19 cellular contexts compared by ENCODE assay signal in the genomic region with DNA sequence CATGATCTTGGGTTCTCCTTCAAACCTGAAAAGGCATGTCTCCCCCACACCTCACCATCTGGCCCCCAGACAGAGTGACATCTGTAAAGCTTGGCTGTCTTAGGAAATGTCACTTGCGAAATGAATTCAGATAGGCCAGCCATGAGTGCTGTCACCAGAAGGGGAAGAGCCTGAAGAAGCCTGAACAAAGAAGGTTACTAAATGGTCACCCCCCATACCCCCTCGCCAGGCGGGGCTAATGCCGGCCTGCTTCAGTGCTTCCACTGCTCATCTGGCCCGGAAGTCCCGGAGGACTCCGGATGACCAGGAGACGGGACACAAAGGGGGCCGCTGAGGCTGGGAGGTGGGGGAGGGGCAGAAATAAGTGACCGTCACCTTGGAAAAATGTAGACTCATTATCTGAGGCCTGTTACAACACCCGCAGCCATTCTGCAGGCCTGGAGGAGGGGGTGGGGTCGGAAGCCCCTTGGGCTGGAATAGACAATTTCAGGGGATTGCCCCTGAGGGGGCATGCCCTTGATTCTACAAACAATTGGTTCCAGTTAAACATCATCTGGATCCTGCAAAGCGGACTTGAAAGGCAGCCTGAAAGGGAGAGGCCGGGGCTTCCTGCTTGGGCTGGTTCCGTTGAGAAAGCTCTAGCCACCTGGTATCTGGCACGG. TPM values are rescaled to one million over a fixed set of nuclear protein-coding genes. Genes with fewer than 3 reads are reported as not detected.
DNase-seq lines count a peak whose midpoint lies in the region; ATAC-seq and TF ChIP-seq lines count a peak whose summit lies in the region.
"Had no signal": no experiment of that assay in that cellular context is flagged by ENCODE, and none has a peak within 500 bp of the region (broad histone marks: within the 10 kb centered on the region; RNA-seq: fewer than 3 reads in every experiment).

No MANE protein-coding gene starts in this region.

- DNase-seq in GM23338 (ENCODE audit: low spot score): no peak
- DNase-seq in NOMO-1 treated with dmso at 0.1 percent for 144 hours (lab: John Stamatoyannopoulos, UW; ENCODE audit: unreplicated experiment): peak; percentile 45
- DNase-seq in fibroblast of villous mesenchyme (ENCODE audit: low read depth): peak; percentile 12
- DNase-seq in osteoblast (ENCODE audit: insufficient read length, low spot score, missing footprints): peak; percentile 60
- no peak for DNase-seq in AG20443 (ENCODE audit: low spot score)
- no peak for DNase-seq in stimulated activated naive CD4-positive, alpha-beta T cell treated with Interleukin-2 at 50 U/mL for 16 hours (lab: John Stamatoyannopoulos, UW)
- DNase-seq in MM.1S: no peak
- DNase-seq: activated CD4-positive, alpha-beta T cell treated with anti-CD3 and anti-CD28 coated beads, Interleukin-2, amount 50 U/mL, for 1 hour; activated naive CD4-positive, alpha-beta T cell treated with Interleukin-2 at 50 U/mL for 16 hours; Caco-2; mesenchymal stem cell; NCI-H1092 treated with DMSO at 0.1 percent for 48 hours; NCI-H748 treated with DMSO at 0.1 percent for 48 hours; nucleus accumbens; uterus had no signal

- no peaks in the 10 kb centered on the region for H3K9me3 ChIP-seq in osteoblast (ENCODE audit: low read depth, low read length)
- H3K9me3 ChIP-seq in MM.1S (replicated peaks; ENCODE audit: insufficient read depth, low read length): no peaks in the 10 kb centered on the region
- H3K9me3 ChIP-seq: ascending aorta, Caco-2, uterus had no signal

- no peak overlapping the region for H3K9ac ChIP-seq in MM.1S (ENCODE audit: low read length)

- H3K27ac ChIP-seq in GM23338 (ENCODE audit: low read depth) (no peak overlapping the region), osteoblast (ENCODE audit: low read depth, low read length) (no peak overlapping the region), MM.1S (ENCODE audit: low read length) (no peak overlapping the region)
- H3K27ac ChIP-seq: ascending aorta, hepatocyte, uterus had no signal

- peaks cover 18% of the 10 kb centered on the region for H3K27me3 Mint-ChIP-seq in GM23338 (ENCODE audit: insufficient read depth, low read depth, poor library complexity)

- H3F3A ChIP-seq in GM23338 (replicated peaks; ENCODE audit: low read depth) (0 out of 2 replicates have a peak, but pooled peaks cover 5% of the 10 kb centered on the region), MM.1S (ENCODE audit: insufficient read depth, low read length) (peaks cover 23% of the 10 kb centered on the region)

- peak overlapping the region; percentile 75; the same call in 1 of the 2 replicates for H3K27ac Mint-ChIP-seq in GM23338

- H3K4me3 Mint-ChIP-seq in GM23338: no peak overlapping the region

- H3K4me1 ChIP-seq in GM23338 (ENCODE audit: insufficient read depth): no peaks in the 10 kb centered on the region
- no peaks in the 10 kb centered on the region for H3K4me1 ChIP-seq in osteoblast (ENCODE audit: insufficient read depth, low read length)
- H3K4me1 ChIP-seq in MM.1S (ENCODE audit: low read length): peaks cover 23% of the 10 kb centered on the region
- H3K4me1 ChIP-seq: ascending aorta, Caco-2, uterus had no signal

- ATAC-seq in GM23338 (no peak), GM19397 (IDR thresholded peaks at IDR 0.05; ENCODE audit: unreplicated experiment) (no peak)
- ATAC-seq: HCT116 had no signal

- H3K4me2 ChIP-seq in GM23338: no peak overlapping the region
- H3K4me2 ChIP-seq in osteoblast (ENCODE audit: insufficient read depth, low read length): no peak overlapping the region
- H3K4me2 ChIP-seq in MM.1S (ENCODE audit: low read depth, low read length): no peak overlapping the region
- H3K4me2 ChIP-seq: hepatocyte had no signal

- H3K36me3 ChIP-seq in GM23338 (ENCODE audit: insufficient read depth) (peaks cover 21% of the 10 kb centered on the region), osteoblast (ENCODE audit: insufficient read depth, low read length) (peaks cover 57% of the 10 kb centered on the region), MM.1S (replicated peaks; ENCODE audit: insufficient read depth, low read length) (peaks cover 16% of the 10 kb centered on the region; the same call in 1 of the 2 replicates)
- H3K36me3 ChIP-seq: uterus had no signal

- H3K4me3 ChIP-seq in GM23338 (no peak overlapping the region), fibroblast of villous mesenchyme (ENCODE audit: low read depth, low read length) (no peak overlapping the region), osteoblast (ENCODE audit: insufficient read depth, low read length) (no peak overlapping the region), MM.1S (ENCODE audit: low read length) (no peak overlapping the region)
- H3K4me3 ChIP-seq: ascending aorta, hepatocyte, uterus had no signal

- peaks cover 3% of the 10 kb centered on the region; the same call in 1 of the 3 replicates for H3K4me1 Mint-ChIP-seq in GM23338

- H3K9me3 Mint-ChIP-seq in GM23338: no peaks in the 10 kb centered on the region; the same call in 2 of the 3 replicates

- H4K20me1 ChIP-seq in GM23338 (replicated peaks; ENCODE audit: insufficient read depth): peaks cover 5% of the 10 kb centered on the region; the same call in 1 of the 2 replicates
- H4K20me1 ChIP-seq in osteoblast (ENCODE audit: insufficient read depth, low read length): no peaks in the 10 kb centered on the region
- H4K20me1 ChIP-seq in MM.1S (ENCODE audit: insufficient read depth, low read length): 0 out of 2 replicates have a peak, but pooled peaks cover 7% of the 10 kb centered on the region

- TF ChIP-seq CTCF in GM23338 (conservative IDR thresholded peaks at IDR 0.05; ENCODE audit: low read depth in 2 of 2) (no peak), fibroblast of villous mesenchyme (IDR thresholded peaks at IDR 0.05; ENCODE audit: insufficient read depth, low read depth, low read length) (no peak), osteoblast (IDR thresholded peaks at IDR 0.05; ENCODE audit: extremely low read depth, low read depth, low read length) (no peak), MM.1S (IDR thresholded peaks at IDR 0.05; ENCODE audit: low read length) (no peak)

- H3K79me2 ChIP-seq in GM23338 (replicated peaks; ENCODE audit: insufficient read depth) (no peaks in the 10 kb centered on the region), osteoblast (ENCODE audit: insufficient read depth, low read length) (no peaks in the 10 kb centered on the region), MM.1S (ENCODE audit: low read length) (no peaks in the 10 kb centered on the region)
- H3K79me2 ChIP-seq: hepatocyte had no signal

- peaks cover 61% of the 10 kb centered on the region for H3K36me3 Mint-ChIP-seq in GM23338 (ENCODE audit: low read depth)

- H3K9me2 ChIP-seq in GM23338 (ENCODE audit: insufficient read depth) (no peaks in the 10 kb centered on the region), MM.1S (replicated peaks; ENCODE audit: insufficient read depth, low read length) (no peaks in the 10 kb centered on the region)

- H3K27me3 ChIP-seq in GM23338 (ENCODE audit: insufficient read depth) (no peaks in the 10 kb centered on the region), osteoblast (ENCODE audit: insufficient read depth, low read length) (no peaks in the 10 kb centered on the region), MM.1S (replicated peaks; ENCODE audit: insufficient read depth, low read length) (no peaks in the 10 kb centered on the region)
- H3K27me3 ChIP-seq: ascending aorta, hepatocyte, uterus had no signal

- H2AFZ ChIP-seq in GM23338 (no peak overlapping the region), osteoblast (ENCODE audit: low read length) (no peak overlapping the region), MM.1S (ENCODE audit: low read length) (no peak overlapping the region)
- H2AFZ ChIP-seq: hepatocyte had no signal

TF ChIP-seq in GM23338, 12 proteins besides CTCF, POLR2A, EP300 and RAD21 (continues in another document):
- TF ChIP-seq EZH2 (IDR thresholded peaks at IDR 0.05; ENCODE audit: low read depth, unreplicated experiment) (no peak), POLR2AphosphoS5 (IDR thresholded peaks at IDR 0.05; ENCODE audit: low read depth) (no peak), EZH2phosphoT487 (IDR thresholded peaks at IDR 0.05; ENCODE audit: unreplicated experiment) (no peak), STAT1 (IDR thresholded peaks at IDR 0.05; ENCODE audit: unreplicated experiment) (no peak)
- TF ChIP-seq, protein P1, sequence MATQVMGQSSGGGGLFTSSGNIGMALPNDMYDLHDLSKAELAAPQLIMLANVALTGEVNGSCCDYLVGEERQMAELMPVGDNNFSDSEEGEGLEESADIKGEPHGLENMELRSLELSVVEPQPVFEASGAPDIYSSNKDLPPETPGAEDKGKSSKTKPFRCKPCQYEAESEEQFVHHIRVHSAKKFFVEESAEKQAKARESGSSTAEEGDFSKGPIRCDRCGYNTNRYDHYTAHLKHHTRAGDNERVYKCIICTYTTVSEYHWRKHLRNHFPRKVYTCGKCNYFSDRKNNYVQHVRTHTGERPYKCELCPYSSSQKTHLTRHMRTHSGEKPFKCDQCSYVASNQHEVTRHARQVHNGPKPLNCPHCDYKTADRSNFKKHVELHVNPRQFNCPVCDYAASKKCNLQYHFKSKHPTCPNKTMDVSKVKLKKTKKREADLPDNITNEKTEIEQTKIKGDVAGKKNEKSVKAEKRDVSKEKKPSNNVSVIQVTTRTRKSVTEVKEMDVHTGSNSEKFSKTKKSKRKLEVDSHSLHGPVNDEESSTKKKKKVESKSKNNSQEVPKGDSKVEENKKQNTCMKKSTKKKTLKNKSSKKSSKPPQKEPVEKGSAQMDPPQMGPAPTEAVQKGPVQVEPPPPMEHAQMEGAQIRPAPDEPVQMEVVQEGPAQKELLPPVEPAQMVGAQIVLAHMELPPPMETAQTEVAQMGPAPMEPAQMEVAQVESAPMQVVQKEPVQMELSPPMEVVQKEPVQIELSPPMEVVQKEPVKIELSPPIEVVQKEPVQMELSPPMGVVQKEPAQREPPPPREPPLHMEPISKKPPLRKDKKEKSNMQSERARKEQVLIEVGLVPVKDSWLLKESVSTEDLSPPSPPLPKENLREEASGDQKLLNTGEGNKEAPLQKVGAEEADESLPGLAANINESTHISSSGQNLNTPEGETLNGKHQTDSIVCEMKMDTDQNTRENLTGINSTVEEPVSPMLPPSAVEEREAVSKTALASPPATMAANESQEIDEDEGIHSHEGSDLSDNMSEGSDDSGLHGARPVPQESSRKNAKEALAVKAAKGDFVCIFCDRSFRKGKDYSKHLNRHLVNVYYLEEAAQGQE (IDR thresholded peaks at IDR 0.05; ENCODE audit: unreplicated experiment): no peak
- TF ChIP-seq, protein P2, sequence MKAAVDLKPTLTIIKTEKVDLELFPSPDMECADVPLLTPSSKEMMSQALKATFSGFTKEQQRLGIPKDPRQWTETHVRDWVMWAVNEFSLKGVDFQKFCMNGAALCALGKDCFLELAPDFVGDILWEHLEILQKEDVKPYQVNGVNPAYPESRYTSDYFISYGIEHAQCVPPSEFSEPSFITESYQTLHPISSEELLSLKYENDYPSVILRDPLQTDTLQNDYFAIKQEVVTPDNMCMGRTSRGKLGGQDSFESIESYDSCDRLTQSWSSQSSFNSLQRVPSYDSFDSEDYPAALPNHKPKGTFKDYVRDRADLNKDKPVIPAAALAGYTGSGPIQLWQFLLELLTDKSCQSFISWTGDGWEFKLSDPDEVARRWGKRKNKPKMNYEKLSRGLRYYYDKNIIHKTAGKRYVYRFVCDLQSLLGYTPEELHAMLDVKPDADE (IDR thresholded peaks at IDR 0.05): no peak

RNA-seq across cellular contexts. Expression of a gene that starts 43.2 kb away (rescaled TPM):
- total RNA-seq in GM23338 (2014; rRNA removed; shearing (Covaris generic)): 55.5 and 58.8 TPM in 2 replicates
- 44.1 and 47.6 TPM in 2 replicates for polyA plus RNA-seq in GM23338 (2016; fragmentation: Nextera tagmentation; extraction: Ambion mirVana)
- total RNA-seq in fibroblast of villous mesenchyme (22.9 and 35.4 TPM in 2 replicates), osteoblast (19.4 and 20.6 TPM in 2 replicates)

Comparison
In these comparisons a context has a peak if more than half of its experiments do, and no peak if none do; other contexts are left out.
1. DNase-seq: peak in NOMO-1 treated with dmso at 0.1 percent for 144 hours (single experiment), fibroblast of villous mesenchyme (single experiment) and osteoblast (single experiment); none in GM23338 (single experiment), AG20443 (single experiment), stimulated activated naive CD4-positive, alpha-beta T cell treated with Interleukin-2 at 50 U/mL for 16 hours (single experiment) and MM.1S (single experiment).